In genomic region chr12:24945822-24946221, GRCh38 we compare ENCODE assay signal across 1 cellular context.
TF ChIP-seq lines count a peak whose summit lies in the region.

No MANE protein-coding gene starts in this region.

TF ChIP-seq in endothelial cell of umbilical vein, 7 proteins besides CTCF, POLR2A, EP300 and RAD21:
- TF ChIP-seq JUN (IDR thresholded peaks at IDR 0.05; ENCODE audit: borderline replicate concordance, insufficient read depth, insufficient read length, low read depth) (no peak), FOS (IDR thresholded peaks at IDR 0.05; ENCODE audit: borderline replicate concordance, insufficient read depth, low read length) (no peak), POLR2AphosphoS5 (IDR thresholded peaks at IDR 0.05; ENCODE audit: insufficient read depth, low read depth, low read length) (no peak), MYC (IDR thresholded peaks at IDR 0.05; ENCODE audit: low read depth, low read length) (no peak), GATA2 (IDR thresholded peaks at IDR 0.05; ENCODE audit: insufficient read depth, insufficient read length, low read depth, low read length) (no peak), EZH2 (IDR thresholded peaks at IDR 0.05; ENCODE audit: borderline replicate concordance, low read depth, low read length, severe bottlenecking) (no peak), MAX (IDR thresholded peaks at IDR 0.05; ENCODE audit: insufficient read depth, insufficient read length) (no peak)
